In genomic region chr9:6014668-6015270, GRCh38 we compare ENCODE assay signal across 8 cellular contexts. TPM values are rescaled to one million over a fixed set of nuclear protein-coding genes. Genes with fewer than 3 reads are reported as not detected.
DNase-seq lines count a peak whose midpoint lies in the region; ATAC-seq, FAIRE-seq and TF ChIP-seq lines count a peak whose summit lies in the region.

No MANE protein-coding gene starts in this region.

- 0 out of 2 replicates have a peak, but pooled peaks cover 5% of the 10 kb centered on the region for H3K36me3 ChIP-seq in PC-9 (ENCODE audit: low read depth)

- H3K27ac ChIP-seq in PC-9, result peak overlapping the region; percentile 84

- intact Hi-C loops in PC-9 (cut with micrococcal nuclease; ENCODE audit: unreplicated experiment), result no loop called here

- FAIRE-seq in D721Med (lab: Jason Lieb, UNC), result no peak

- peak overlapping the region; percentile 81 for H3K4me2 ChIP-seq in PC-9

- H3K27me3 ChIP-seq in PC-9 (ENCODE audit: insufficient read depth, low read depth) (no peaks in the 10 kb centered on the region), mononuclear cell (ENCODE audit: insufficient read depth, low read length) (no peaks in the 10 kb centered on the region)

- H3K4me3 ChIP-seq in GM08714 (ENCODE audit: low read length), result peak overlapping the region; percentile 99
- H3K4me3 ChIP-seq in PC-9, result peak overlapping the region; percentile 89
- H3K4me3 ChIP-seq in mononuclear cell (ENCODE audit: low read length), result peak overlapping the region; percentile 71

- peak overlapping the region; percentile 81 for H2AFZ ChIP-seq in PC-9

- ATAC-seq in HG03039 (IDR thresholded peaks at IDR 0.05; ENCODE audit: unreplicated experiment) (no peak), GM18505 (IDR thresholded peaks at IDR 0.05; ENCODE audit: unreplicated experiment) (no peak)

- POLR2A ChIA-PET in PC-9 (lab: Charles Lee; ENCODE audit: unreplicated experiment), result interaction anchor here (0.6 to 0.7 kb wide), 2 partner anchors 58 to 103 kb away, joined by 4 read pairs; no protein-coding TSS in a partner anchor

- peak in 1 of 2 experiments; percentile 80 for DNase-seq in PC-9
- DNase-seq in dermis blood vessel endothelial cell, result peak; percentile 86
- DNase-seq in superior temporal gyrus (ENCODE audit: extremely low spot score), result no peak
- DNase-seq in D721Med (ENCODE audit: insufficient read length, low spot score), result no peak

- peaks cover 16% of the 10 kb centered on the region; the same call in 1 of the 2 replicates for H3F3A ChIP-seq in PC-9 (ENCODE audit: insufficient read depth, low read depth)

- peaks cover 4% of the 10 kb centered on the region; the same call in 1 of the 2 replicates for H4K20me1 ChIP-seq in PC-9 (ENCODE audit: insufficient read depth)

- no peak for TF ChIP-seq POLR2A in GM18505 (IDR thresholded peaks at IDR 0.05; ENCODE audit: borderline replicate concordance, extremely low read depth, insufficient read depth, insufficient read length)

- H3K79me2 ChIP-seq in PC-9 (ENCODE audit: low read depth), result peaks cover 50% of the 10 kb centered on the region

- no peaks in the 10 kb centered on the region for H3K9me3 ChIP-seq in PC-9 (ENCODE audit: insufficient read depth, low read depth)
- no peaks in the 10 kb centered on the region for H3K9me3 ChIP-seq in mononuclear cell (ENCODE audit: low read depth, low read length)

- no peaks in the 10 kb centered on the region for H3K9me2 ChIP-seq in PC-9 (ENCODE audit: insufficient read depth)

- CTCF ChIA-PET in PC-9 (lab: Charles Lee), result no interaction called here

- H3K4me1 ChIP-seq in PC-9 (replicated peaks; ENCODE audit: insufficient read depth) (peaks cover 13% of the 10 kb centered on the region; the same call in 1 of the 2 replicates), mononuclear cell (ENCODE audit: insufficient read depth, low read length) (peaks cover 21% of the 10 kb centered on the region)

- TF ChIP-seq CTCF in PC-9 (conservative IDR thresholded peaks at IDR 0.05), result no peak
- TF ChIP-seq CTCF in D721Med (IDR thresholded peaks at IDR 0.05; ENCODE audit: insufficient read depth, missing control alignments), result no peak

- no TSS peak for BruUV-seq in PC-9 (replicated peaks; lab: Mats Ljungman, UMichigan)

RNA-seq across cellular contexts. Expression of gene RANBP6, which starts 0.7 kb away (rescaled TPM):
- 7.4 and 7.9 TPM in 2 replicates for total RNA-seq in PC-9 (2021)
- total RNA-seq in dermis blood vessel endothelial cell, result 40.7 and 42.6 TPM in 2 replicates
- 64.3 TPM for total RNA-seq in mononuclear cell
